ENCODE assay signal across 23 cellular contexts in the genomic region with DNA sequence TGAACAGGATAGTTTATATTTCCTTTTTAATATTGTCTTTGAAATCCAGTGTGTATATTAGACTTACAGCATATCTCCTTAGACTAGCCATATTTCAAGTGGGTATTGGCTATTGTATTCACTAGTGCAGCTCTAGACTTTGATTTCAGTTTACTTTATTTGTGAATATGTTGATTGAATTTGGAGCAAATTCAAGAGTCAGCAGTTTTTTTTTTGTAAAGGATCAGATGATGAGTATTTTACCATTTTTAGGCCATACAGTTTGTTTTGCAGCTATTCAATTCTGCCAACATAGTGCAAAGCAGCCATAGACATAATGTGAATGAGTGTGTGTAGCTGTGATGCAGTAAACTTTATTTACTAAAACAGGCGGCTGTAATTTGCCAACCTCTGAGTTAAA. TPM values are rescaled to one million over a fixed set of nuclear protein-coding genes. Genes with fewer than 3 reads are reported as not detected.
"Had no signal": no experiment of that assay in that cellular context is flagged by ENCODE, and none has a peak within 500 bp of the region (broad histone marks: within the 10 kb centered on the region; RNA-seq: fewer than 3 reads in every experiment).

No MANE protein-coding gene starts in this region.

- H3K9me3 ChIP-seq: Peyer's patch, SK-N-SH had no signal

- H3K4me2 ChIP-seq: KMS-11, SK-N-SH had no signal

- H3K9ac ChIP-seq: KMS-11, SK-N-SH had no signal

- H3K36me3 Mint-ChIP-seq: T-cell had no signal

- H3K4me1 Mint-ChIP-seq: T-cell had no signal

- H3K27me3 ChIP-seq: Peyer's patch had no signal

- FAIRE-seq: HTR-8/SVneo had no signal

- H3K36me3 ChIP-seq: Peyer's patch had no signal

- DNase-seq: Kasumi-1, MM.1S, NCI-H1092 treated with DMSO at 0.1 percent for 48 hours, NCI-H1436, NCI-H187, NCI-H2029, NCI-H2081 treated with DMSO at 0.1 percent for 48 hours, NCI-H2171, NCI-H446, NCI-H510A, NCI-H69, NCI-H774, Peyer's patch, SHP77 treated with DMSO at 0.1 percent for 48 hours, SK-N-SH, T-cell had no signal

- H3K9me3 Mint-ChIP-seq: T-cell had no signal

- H3K4me1 ChIP-seq: Peyer's patch had no signal

- H3K27ac Mint-ChIP-seq: T-cell had no signal

- H3K27ac ChIP-seq: HL-60, KMS-11, Peyer's patch had no signal

- ATAC-seq: Right ventricle myocardium inferior, T-cell had no signal

- H3K4me3 ChIP-seq: Peyer's patch had no signal

- H3K4me3 Mint-ChIP-seq: T-cell had no signal

RNA-seq across cellular contexts. Expression of a gene that starts 4.6 kb away (rescaled TPM):
- total RNA-seq: M059J, RPMI7951, SK-MEL-5 had no signal
